ENCODE assay signal across 1 cellular context in genomic region chr19:4455742-4456565, GRCh38.
TF ChIP-seq lines count a peak whose summit lies in the region.

No MANE protein-coding gene starts in this region.

TF ChIP-seq in HCT116, 20 proteins besides CTCF, POLR2A, EP300 and RAD21:
- TF ChIP-seq REST (IDR thresholded peaks at IDR 0.05; ENCODE audit: low read depth) = no peak
- no peak for TF ChIP-seq ZBTB33 (IDR thresholded peaks at IDR 0.05; ENCODE audit: extremely low read depth, insufficient replicate concordance, low read length)
- no peak for TF ChIP-seq FOSL1 (IDR thresholded peaks at IDR 0.05; ENCODE audit: low read depth)
